ENCODE assay signal across 22 cellular contexts in the genomic region with DNA sequence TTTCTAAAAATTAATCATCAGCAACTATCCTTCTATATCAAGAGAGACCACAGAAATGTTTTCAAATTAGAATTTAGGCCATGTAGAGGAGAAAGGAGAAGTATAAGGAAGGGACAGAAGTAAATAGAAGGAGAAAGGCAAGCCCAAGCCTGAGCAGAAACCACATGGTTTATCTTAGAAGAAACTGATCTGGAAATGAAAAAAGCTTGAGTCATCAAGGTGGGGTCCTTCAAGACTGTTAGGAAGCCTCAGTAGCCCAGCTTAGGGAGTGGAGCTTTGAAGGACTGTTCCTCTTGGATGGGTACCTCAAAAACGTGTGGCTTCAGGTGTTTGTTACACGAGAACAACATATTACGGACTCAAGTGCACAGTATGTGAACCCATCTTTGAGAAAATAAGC. TPM values are rescaled to one million over a fixed set of nuclear protein-coding genes. Genes with fewer than 3 reads are reported as not detected.
DNase-seq lines count a peak whose midpoint lies in the region; ATAC-seq, FAIRE-seq and TF ChIP-seq lines count a peak whose summit lies in the region.
"Had no signal": no experiment of that assay in that cellular context is flagged by ENCODE, and none has a peak within 500 bp of the region (broad histone marks: within the 10 kb centered on the region; RNA-seq: fewer than 3 reads in every experiment).

No MANE protein-coding gene starts in this region.

- H3K27me3 Mint-ChIP-seq in CD8-positive, alpha-beta memory T cell = peaks cover 20 to 30% of the 10 kb centered on the region in 2 donors

- no peaks in the 10 kb centered on the region for H3K9me3 ChIP-seq in CD8-positive, alpha-beta memory T cell (ENCODE audit: low read length)
- H3K9me3 ChIP-seq in endothelial cell of umbilical vein (replicated peaks; ENCODE audit: control insufficient read depth, insufficient read depth, low read length) (no peaks in the 10 kb centered on the region), mucosa of descending colon (no peaks in the 10 kb centered on the region)
- H3K9me3 ChIP-seq: BLaER1 treated with 17β-estradiol and CSF1 and Interleukin-3, amounts not matched to agents 10 nM and 100 nM; SJCRH30 had no signal

- no peak overlapping the region for H2AFZ ChIP-seq in endothelial cell of umbilical vein (ENCODE audit: low read depth, low read length)
- H2AFZ ChIP-seq: GM23248 had no signal

- H3K4me1 Mint-ChIP-seq in CD8-positive, alpha-beta memory T cell = no peaks in the 10 kb centered on the region

- peak overlapping the region; percentile 62 for H3K4me2 ChIP-seq in endothelial cell of umbilical vein (ENCODE audit: insufficient read depth, low read length)
- H3K4me2 ChIP-seq: BLaER1 treated with 17β-estradiol and CSF1 and Interleukin-3, amounts not matched to agents 10 nM and 100 nM; KMS-11 had no signal

- H3K9me1 ChIP-seq in endothelial cell of umbilical vein (replicated peaks; ENCODE audit: control insufficient read depth, extremely low read depth, insufficient read depth, low read length) = no peaks in the 10 kb centered on the region

- POLR2A ChIA-PET in CD8-positive, alpha-beta memory T cell (lab: Charles Lee) = no interaction called here
- POLR2A ChIA-PET in RWPE1 (lab: Yijun Ruan, JAX; ENCODE audit: low non-redundant PET) (no interaction called here), endothelial cell of umbilical vein (lab: Charles Lee) (interaction anchor here (1.0 kb wide), 1 partner anchor 19 kb away, joined by 4 read pairs; no protein-coding TSS in a partner anchor)

- DNase-seq in CD8-positive, alpha-beta memory T cell = no peak
- DNase-seq in KBM-7 = peak; percentile 45
- peak; percentile 8 for DNase-seq in RWPE1 (ENCODE audit: low spot score)
- DNase-seq in endothelial cell of umbilical vein (ENCODE audit: low read depth, low spot score) = no peak
- DNase-seq in OCI-M2 (lab: John Stamatoyannopoulos, UW; ENCODE audit: unreplicated experiment) = no peak
- DNase-seq in anterior cingulate cortex (lab: John Stamatoyannopoulos, UW) = no peak
- no peak for DNase-seq in mucosa of descending colon
- no peak for DNase-seq in DMS114 treated with DMSO at 0.1 percent for 48 hours (lab: John Stamatoyannopoulos, UW; ENCODE audit: unreplicated experiment)
- DNase-seq: GDM1, GM23248, NCI-H1105 treated with DMSO at 0.1 percent for 48 hours, NCI-H1694 treated with DMSO at 0.1 percent for 48 hours, NCI-H2107, NCI-H2227 treated with DMSO at 0.1 percent for 48 hours, NCI-H524, SJCRH30 had no signal

- dilution Hi-C loops in endothelial cell of umbilical vein (cut with MboI; ENCODE audit: extremely low pct_ligation_motif_present, low sequenced_read_pairs) = no loop called here

- H3K4me3 Mint-ChIP-seq in CD8-positive, alpha-beta memory T cell = no peak overlapping the region

- H3K4me1 ChIP-seq in CD8-positive, alpha-beta memory T cell (ENCODE audit: insufficient read depth, low read length) = no peaks in the 10 kb centered on the region
- H3K4me1 ChIP-seq in endothelial cell of umbilical vein (ENCODE audit: control insufficient read depth, extremely low read depth, insufficient read depth, low read length) = peaks cover 37% of the 10 kb centered on the region
- H3K4me1 ChIP-seq in mucosa of descending colon (ENCODE audit: low read depth) = no peaks in the 10 kb centered on the region
- H3K4me1 ChIP-seq: BLaER1 treated with 17β-estradiol and CSF1 and Interleukin-3, amounts not matched to agents 10 nM and 100 nM; SJCRH30 had no signal

- TF ChIP-seq CTCF in RWPE1 (conservative IDR thresholded peaks at IDR 0.05; ENCODE audit: low read depth) = no peak
- no peak for TF ChIP-seq CTCF in endothelial cell of umbilical vein (IDR thresholded peaks at IDR 0.05; ENCODE audit: extremely low read depth in 1 of 2, insufficient read depth in 1 of 2, low read depth in 1 of 2, low read length in 2 of 2)
- no peak for TF ChIP-seq CTCF in mucosa of descending colon (IDR thresholded peaks at IDR 0.05)

- H3K4me3 ChIP-seq in CD8-positive, alpha-beta memory T cell (ENCODE audit: low read length) = no peak overlapping the region
- H3K4me3 ChIP-seq in endothelial cell of umbilical vein (replicated peaks in 1 of 3; ENCODE audit: insufficient read depth in 1 of 3, low read depth in 1 of 3, low read length in 3 of 3) = no peak overlapping the region
- H3K4me3 ChIP-seq in mucosa of descending colon = no peak overlapping the region
- H3K4me3 ChIP-seq: BLaER1 treated with 17β-estradiol and CSF1 and Interleukin-3, amounts not matched to agents 10 nM and 100 nM; GM23248; SJCRH30 had no signal

- H3K79me2 ChIP-seq in endothelial cell of umbilical vein (ENCODE audit: control insufficient read depth, insufficient read depth, low read length) = peaks cover 51% of the 10 kb centered on the region

- BruUV-seq in endothelial cell of umbilical vein (replicated peaks; lab: Mats Ljungman, UMichigan) = no TSS peak

- no peak for TF ChIP-seq POLR2A in endothelial cell of umbilical vein (IDR thresholded peaks at IDR 0.05; ENCODE audit: low read depth, low read length)

- H4K20me1 ChIP-seq in endothelial cell of umbilical vein (replicated peaks; ENCODE audit: control insufficient read depth, extremely low read depth, insufficient read depth, low read length) = no peaks in the 10 kb centered on the region

- ATAC-seq in mucosa of descending colon = no peak

- no peaks in the 10 kb centered on the region for H3K27me3 ChIP-seq in CD8-positive, alpha-beta memory T cell (ENCODE audit: insufficient read depth, low read length, poor library complexity, severe bottlenecking)
- no peaks in the 10 kb centered on the region for H3K27me3 ChIP-seq in endothelial cell of umbilical vein (ENCODE audit: control insufficient read depth in 2 of 2, insufficient read depth in 2 of 2, low read length in 2 of 2)
- H3K27me3 ChIP-seq: SJCRH30 had no signal

- H3K27ac ChIP-seq in CD8-positive, alpha-beta memory T cell (ENCODE audit: low read depth, low read length) = peak overlapping the region; percentile 4
- H3K27ac ChIP-seq in RWPE1 (no peak overlapping the region), endothelial cell of umbilical vein (ENCODE audit: insufficient read depth, low read depth, low read length) (peak overlapping the region; percentile 29)
- H3K27ac ChIP-seq: BLaER1 treated with 17β-estradiol and CSF1 and Interleukin-3, amounts not matched to agents 10 nM and 100 nM; GM23248; KMS-11; SJCRH30 had no signal

- H3K27ac Mint-ChIP-seq in CD8-positive, alpha-beta memory T cell = no peak overlapping the region

- no peaks in the 10 kb centered on the region for H3K9me3 Mint-ChIP-seq in CD8-positive, alpha-beta memory T cell

- intact Hi-C loops in endothelial cell of umbilical vein (cut with micrococcal nuclease) = no loop called here
- intact Hi-C loops in mucosa of descending colon (cut with DNase I, micrococcal nuclease) = no loop called here

- no peaks in the 10 kb centered on the region for H3K36me3 Mint-ChIP-seq in CD8-positive, alpha-beta memory T cell

- no peak overlapping the region for H3K9ac ChIP-seq in endothelial cell of umbilical vein (replicated peaks; ENCODE audit: extremely low read depth, insufficient read depth, low read length)
- H3K9ac ChIP-seq: BLaER1 treated with 17β-estradiol and CSF1 and Interleukin-3, amounts not matched to agents 10 nM and 100 nM; GM23248; KMS-11 had no signal

- no peak for FAIRE-seq in endothelial cell of umbilical vein (lab: Jason Lieb, UNC)
- FAIRE-seq: A204.1, GM12891, GM18507 had no signal

- no peaks in the 10 kb centered on the region for H3K36me3 ChIP-seq in CD8-positive, alpha-beta memory T cell (ENCODE audit: insufficient read depth, low read length)
- peaks cover 2 to 5% of the 10 kb centered on the region in 2 experiments for H3K36me3 ChIP-seq in endothelial cell of umbilical vein (ENCODE audit: control insufficient read depth in 2 of 2, extremely low read depth in 1 of 2, insufficient read depth in 2 of 2, low read length in 2 of 2)
- no peaks in the 10 kb centered on the region for H3K36me3 ChIP-seq in mucosa of descending colon (ENCODE audit: low read depth)
- H3K36me3 ChIP-seq: BLaER1 treated with 17β-estradiol and CSF1 and Interleukin-3, amounts not matched to agents 10 nM and 100 nM; SJCRH30 had no signal

- in situ Hi-C loops in KBM-7 (cut with MboI; ENCODE audit: low pct_unique_long_range_greater_than_20kb, low sequenced_read_pairs) = loop anchor here (10.0 kb wide), 1 partner anchor 60 kb away; no protein-coding TSS in a partner anchor

- CTCF ChIA-PET in CD8-positive, alpha-beta memory T cell (lab: Charles Lee) = no interaction called here
- CTCF ChIA-PET in RWPE1 (lab: Yijun Ruan, JAX) (no interaction called here), endothelial cell of umbilical vein (lab: Charles Lee) (no interaction called here)

TF ChIP-seq in endothelial cell of umbilical vein, 7 proteins besides CTCF, POLR2A, EP300 and RAD21:
- no peak for TF ChIP-seq MYC (IDR thresholded peaks at IDR 0.05; ENCODE audit: low read depth, low read length)
- no peak for TF ChIP-seq GATA2 (IDR thresholded peaks at IDR 0.05; ENCODE audit: insufficient read depth, insufficient read length, low read depth, low read length)

RNA-seq across cellular contexts. Expression of gene BMX, which starts 4.5 kb away (rescaled TPM):
- not detected for total RNA-seq in CD8-positive, alpha-beta memory T cell
- not detected for polyA plus RNA-seq in CD8-positive, alpha-beta memory T cell
- total RNA-seq in endothelial cell of umbilical vein (86.0 and 105 TPM in 2 replicates), mucosa of descending colon (1 to 10 TPM; 2.4 to 5.4 (median 3.8) TPM)
- 42.9 and 49.8 TPM in 2 replicates for polyA plus RNA-seq in endothelial cell of umbilical vein
- polyA plus RNA-seq in endothelial cell of umbilical vein (2011; cell fraction: cytosol; rRNA removed) = 69.4 and 80.4 TPM in 2 replicates
- 70.4 and 78.7 TPM in 2 replicates for polyA plus RNA-seq in endothelial cell of umbilical vein (2011; cell fraction: nucleus; rRNA removed)
- 85.8 and 108 TPM in 2 replicates for polyA plus RNA-seq in endothelial cell of umbilical vein (2012)
- 37.7 and 47.6 TPM in 2 replicates for polyA minus RNA-seq in endothelial cell of umbilical vein
- polyA minus RNA-seq in endothelial cell of umbilical vein (2011; cell fraction: cytosol; rRNA and poly(A)+ RNA removed) = not detected
- 26.6 and 31.4 TPM in 2 replicates for polyA minus RNA-seq in endothelial cell of umbilical vein (2011; cell fraction: nucleus; rRNA and poly(A)+ RNA removed)
- total RNA-seq: GM23248, RPMI7951 had no signal
- polyA plus RNA-seq: GM23248 had no signal

RNA-seq across cellular contexts. Expression of gene PIR, which starts 12.0 kb away (rescaled TPM):
- 1 to 10 TPM; 1.9 to 2.6 TPM for total RNA-seq in CD8-positive, alpha-beta memory T cell
- 0.22 TPM for polyA plus RNA-seq in CD8-positive, alpha-beta memory T cell
- total RNA-seq in endothelial cell of umbilical vein = 92.1 and 108 TPM in 2 replicates
- 58.4 and 89.0 TPM in 2 replicates for polyA plus RNA-seq in endothelial cell of umbilical vein
- polyA plus RNA-seq in endothelial cell of umbilical vein (2011; cell fraction: cytosol; rRNA removed) = 131 and 140 TPM in 2 replicates
- polyA plus RNA-seq in endothelial cell of umbilical vein (2011; cell fraction: nucleus; rRNA removed) = 75.9 and 82.5 TPM in 2 replicates
- polyA plus RNA-seq in endothelial cell of umbilical vein (2012) = 99.2 and 136 TPM in 2 replicates
- polyA minus RNA-seq in endothelial cell of umbilical vein = 36.8 and 41.6 TPM in 2 replicates
- polyA minus RNA-seq in endothelial cell of umbilical vein (2011; cell fraction: cytosol; rRNA and poly(A)+ RNA removed) = 25.0 TPM
- polyA minus RNA-seq in endothelial cell of umbilical vein (2011; cell fraction: nucleus; rRNA and poly(A)+ RNA removed) = 49.7 and 51.0 TPM in 2 replicates
- total RNA-seq in mucosa of descending colon = 1 to 10 TPM; 6.0 to 9.7 (median 8.4) TPM

Comparison
In these comparisons a context has a peak if more than half of its experiments do, and no peak if none do; other contexts are left out.
1. DNase-seq: peak in KBM-7 (single experiment) and RWPE1 (single experiment); none in CD8-positive, alpha-beta memory T cell (0 of 5), endothelial cell of umbilical vein (single experiment), OCI-M2 (single experiment), anterior cingulate cortex (0 of 58), mucosa of descending colon (0 of 3) and DMS114 treated with DMSO at 0.1 percent for 48 hours (single experiment).
2. RNA of gene BMX, which starts 4.5 kb away (total RNA-seq): 86.0 to 105 TPM in endothelial cell of umbilical vein; 2.4 to 5.4 TPM in mucosa of descending colon and not detected in CD8-positive, alpha-beta memory T cell; every median in the first group is over 10 times any median in the second.